28 cellular contexts compared by ENCODE assay signal in genomic region chr2:219026946-219027345, GRCh38. TPM values are rescaled to one million over a fixed set of nuclear protein-coding genes. Genes with fewer than 3 reads are reported as not detected.
"Had no signal": no experiment of that assay in that cellular context is flagged by ENCODE, and none has a peak within 500 bp of the region (broad histone marks: within the 10 kb centered on the region; RNA-seq: fewer than 3 reads in every experiment).

No MANE protein-coding gene starts in this region.

- H3K27me3 ChIP-seq: hepatocyte, neural progenitor cell had no signal

- H3K9me3 ChIP-seq: gastroesophageal sphincter, heart left ventricle, prostate gland, right atrium auricular region, vagina had no signal

- H3K36me3 Mint-ChIP-seq: naive thymus-derived CD4-positive, alpha-beta T cell; neural progenitor cell; stimulated activated memory B cell treated with anti-CD40 and anti-IgM and Interleukin-4, amounts not matched to agents 10 μg/mL and 1 μg/mL and 100 μg/mL, for 72 hours had no signal

- H3K27ac Mint-ChIP-seq: endodermal cell; naive thymus-derived CD4-positive, alpha-beta T cell; nephron; neural progenitor cell; stimulated activated memory B cell treated with anti-CD40 and anti-IgM and Interleukin-4, amounts not matched to agents 10 μg/mL and 1 μg/mL and 100 μg/mL, for 72 hours had no signal

- H3K36me3 ChIP-seq: gastroesophageal sphincter, heart left ventricle, neural progenitor cell, prostate gland, right atrium auricular region, vagina had no signal

- H3K4me3 ChIP-seq: gastroesophageal sphincter, heart left ventricle, hepatocyte, neural progenitor cell, prostate gland, right atrium auricular region, vagina had no signal

- H3K4me1 Mint-ChIP-seq: naive thymus-derived CD4-positive, alpha-beta T cell; nephron had no signal

- H3K9me3 Mint-ChIP-seq: endodermal cell; naive thymus-derived CD4-positive, alpha-beta T cell; nephron; neural progenitor cell; stimulated activated memory B cell treated with anti-CD40 and anti-IgM and Interleukin-4, amounts not matched to agents 10 μg/mL and 1 μg/mL and 100 μg/mL, for 72 hours had no signal

- H3K4me1 ChIP-seq: foreskin keratinocyte, gastroesophageal sphincter, heart left ventricle, prostate gland, right atrium auricular region, vagina had no signal

- H3K27ac ChIP-seq: epithelial cell of prostate, foreskin keratinocyte, gastroesophageal sphincter, heart left ventricle, hepatocyte, neural progenitor cell, prostate gland, right atrium auricular region, vagina had no signal

- DNase-seq: cerebellar nuclear complex; effector CD8-positive, alpha-beta T cell; endodermal cell; foreskin keratinocyte; heart left ventricle; mesenchymal stem cell; naive thymus-derived CD4-positive, alpha-beta T cell; stimulated activated CD4-positive, alpha-beta T cell treated with anti-CD3 and anti-CD28 coated beads, Interleukin-4, amount 100 ng/mL, for 4 hours; stimulated activated naive CD8-positive, alpha-beta T cell treated with anti-CD3 and anti-CD28 coated beads, Interleukin-15, Interleukin-2, amounts not matched to agents 100 U/mL and 50 U/mL, for 24 hours; trophoblast cell had no signal

- H3K4me3 Mint-ChIP-seq: endodermal cell; naive thymus-derived CD4-positive, alpha-beta T cell; nephron; neural progenitor cell; stimulated activated memory B cell treated with anti-CD40 and anti-IgM and Interleukin-4, amounts not matched to agents 10 μg/mL and 1 μg/mL and 100 μg/mL, for 72 hours had no signal

- ATAC-seq: esophagus mucosa; foreskin keratinocyte; gastroesophageal sphincter; heart left ventricle; left lobe of liver; naive thymus-derived CD4-positive, alpha-beta T cell; stimulated activated memory B cell treated with anti-CD40 and anti-IgM and Interleukin-4, amounts not matched to agents 10 μg/mL and 1 μg/mL and 100 μg/mL, for 72 hours; stimulated activated naive CD8-positive, alpha-beta T cell treated with anti-CD3 and anti-CD28 coated beads, Interleukin-15, Interleukin-2, amounts not matched to agents 100 U/mL and 50 U/mL, for 24 hours had no signal

RNA-seq across cellular contexts. Expression of gene CFAP65, which starts 14.4 kb away (rescaled TPM):
- total RNA-seq: esophagus mucosa; foreskin keratinocyte; gastroesophageal sphincter; liver; lung microvascular endothelial cell; naive thymus-derived CD4-positive, alpha-beta T cell; osteocyte; right atrium auricular region; skeletal muscle tissue; ureter; vagina had no signal
- polyA plus RNA-seq: foreskin keratinocyte; heart left ventricle; liver; naive thymus-derived CD4-positive, alpha-beta T cell had no signal

RNA-seq across cellular contexts. Expression of gene CRYBA2, which starts 33.7 kb away (rescaled TPM):
- total RNA-seq: esophagus mucosa; foreskin keratinocyte; gastroesophageal sphincter; heart left ventricle; left lobe of liver; liver; lung microvascular endothelial cell; mucosa of gallbladder; naive thymus-derived CD4-positive, alpha-beta T cell; osteocyte; right atrium auricular region; sciatic nerve; skeletal muscle tissue; ureter; vagina had no signal
- polyA plus RNA-seq: foreskin keratinocyte; heart left ventricle; hepatocyte; liver; naive thymus-derived CD4-positive, alpha-beta T cell had no signal

RNA-seq across cellular contexts. Expression of gene IHH, which starts 33.8 kb away (rescaled TPM):
- total RNA-seq: foreskin keratinocyte, heart left ventricle, lung microvascular endothelial cell, osteocyte, right atrium auricular region, skeletal muscle tissue, ureter, vagina had no signal
- polyA plus RNA-seq: heart left ventricle; naive thymus-derived CD4-positive, alpha-beta T cell had no signal

RNA-seq across cellular contexts. Expression of gene FEV, which starts 42.0 kb away (rescaled TPM):
- total RNA-seq: endodermal cell; esophagus mucosa; foreskin keratinocyte; gastroesophageal sphincter; heart left ventricle; left lobe of liver; liver; lung microvascular endothelial cell; mucosa of gallbladder; naive thymus-derived CD4-positive, alpha-beta T cell; osteocyte; right atrium auricular region; sciatic nerve; skeletal muscle tissue; ureter; vagina had no signal
- polyA plus RNA-seq: foreskin keratinocyte; heart left ventricle; liver; naive thymus-derived CD4-positive, alpha-beta T cell had no signal
